1 cellular context compared by ENCODE assay signal in the genomic region with DNA sequence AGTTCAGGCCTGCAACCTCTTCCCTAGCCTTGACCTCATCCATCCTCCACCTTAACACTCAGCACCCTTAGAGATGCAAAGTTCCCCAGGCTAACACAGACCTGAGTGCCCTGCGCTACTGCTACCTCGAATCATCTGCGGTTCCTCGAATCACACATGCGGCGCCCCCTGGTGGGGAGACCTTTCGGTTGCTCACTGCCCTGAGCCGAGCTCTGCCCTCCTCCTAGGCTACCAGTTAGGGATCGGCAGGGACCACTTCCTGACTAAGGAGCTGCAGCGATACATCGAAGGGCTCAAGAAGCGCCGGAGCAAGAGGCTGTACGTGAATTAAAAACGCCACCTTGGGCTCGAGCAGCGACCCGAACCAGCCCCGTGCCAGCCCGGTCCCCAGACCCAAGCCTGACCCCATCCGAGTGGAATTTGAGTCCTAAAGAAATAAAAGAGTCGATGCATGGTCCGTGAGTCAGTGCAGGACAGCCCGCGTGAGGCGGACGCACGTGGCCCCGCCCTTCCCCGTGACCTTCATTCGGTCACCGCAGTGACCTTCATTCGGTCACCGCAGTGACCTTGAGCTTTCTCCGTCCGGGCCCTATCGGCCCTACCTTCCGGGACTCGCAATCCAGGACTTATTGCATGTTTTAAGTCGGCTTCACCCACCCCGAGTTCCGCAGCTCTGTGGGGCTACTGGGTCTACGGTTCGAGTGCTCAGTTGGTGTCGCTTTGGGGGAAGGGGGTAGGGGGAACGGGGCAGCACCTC.
TF ChIP-seq lines count a peak whose summit lies in the region.

No MANE protein-coding gene starts in this region.

TF ChIP-seq in endothelial cell of umbilical vein, 7 proteins besides CTCF, POLR2A, EP300 and RAD21:
- TF ChIP-seq EZH2 (IDR thresholded peaks at IDR 0.05; ENCODE audit: borderline replicate concordance, low read depth, low read length, severe bottlenecking) (no peak), POLR2AphosphoS5 (IDR thresholded peaks at IDR 0.05; ENCODE audit: insufficient read depth, low read depth, low read length) (peak; percentile 14), JUN (IDR thresholded peaks at IDR 0.05; ENCODE audit: borderline replicate concordance, insufficient read depth, insufficient read length, low read depth) (no peak), GATA2 (IDR thresholded peaks at IDR 0.05; ENCODE audit: insufficient read depth, insufficient read length, low read depth, low read length) (no peak), FOS (IDR thresholded peaks at IDR 0.05; ENCODE audit: borderline replicate concordance, insufficient read depth, low read length) (no peak), MYC (IDR thresholded peaks at IDR 0.05; ENCODE audit: low read depth, low read length) (no peak)
- TF ChIP-seq, protein P1, sequence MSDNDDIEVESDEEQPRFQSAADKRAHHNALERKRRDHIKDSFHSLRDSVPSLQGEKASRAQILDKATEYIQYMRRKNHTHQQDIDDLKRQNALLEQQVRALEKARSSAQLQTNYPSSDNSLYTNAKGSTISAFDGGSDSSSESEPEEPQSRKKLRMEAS (IDR thresholded peaks at IDR 0.05; ENCODE audit: insufficient read depth, insufficient read length), result peak; percentile 67
